In the genomic region with DNA sequence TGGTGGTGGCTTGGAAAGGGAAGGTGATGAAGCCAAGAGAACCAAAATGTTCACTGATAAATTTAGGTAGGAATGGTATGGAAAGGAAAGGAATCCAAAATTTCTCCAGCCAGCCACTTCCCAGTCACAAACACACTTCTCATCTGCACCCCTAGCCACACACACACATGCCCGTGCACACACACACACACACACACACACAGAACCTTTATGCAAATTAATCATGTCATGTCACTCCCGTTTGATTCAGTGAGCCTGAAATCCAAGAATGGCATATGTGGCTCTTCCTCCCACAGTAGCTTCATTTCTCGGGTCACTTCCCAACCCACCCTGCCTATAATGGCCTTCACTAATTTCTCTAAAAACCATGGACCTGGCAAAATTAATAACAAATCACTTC, we compare ENCODE assay signal across 27 cellular contexts. TPM values are rescaled to one million over a fixed set of nuclear protein-coding genes. Genes with fewer than 3 reads are reported as not detected.
DNase-seq lines count a peak whose midpoint lies in the region; ATAC-seq and TF ChIP-seq lines count a peak whose summit lies in the region.
"Had no signal": no experiment of that assay in that cellular context is flagged by ENCODE, and none has a peak within 500 bp of the region (broad histone marks: within the 10 kb centered on the region; RNA-seq: fewer than 3 reads in every experiment).

No MANE protein-coding gene starts in this region.

- H3K27ac Mint-ChIP-seq in GM23338 (no peak overlapping the region), immature natural killer cell (no peak overlapping the region)
- H3K27ac Mint-ChIP-seq: CD8-positive, alpha-beta T cell had no signal

- POLR2A ChIA-PET in OCI-LY7 (lab: Charles Lee): interaction anchor here (0.5 to 2.4 kb wide), 6 partner anchors 12 to 1317 kb away, joined by 3 to 10 read pairs (median 6); partner anchors contain the start of gene HPS3

- peaks cover 9% of the 10 kb centered on the region for H3K4me1 ChIP-seq in GM23338 (ENCODE audit: insufficient read depth)
- peaks cover 66% of the 10 kb centered on the region for H3K4me1 ChIP-seq in OCI-LY7 (ENCODE audit: insufficient read depth, low read length, poor library complexity, severe bottlenecking)

- H3K27me3 ChIP-seq in GM23338 (ENCODE audit: insufficient read depth): peaks cover 19% of the 10 kb centered on the region
- H3K27me3 ChIP-seq: SJCRH30 had no signal

- peaks cover 5% of the 10 kb centered on the region; the same call in 1 of the 2 replicates for H3K36me3 ChIP-seq in GM23338 (ENCODE audit: insufficient read depth)
- peaks cover 8% of the 10 kb centered on the region for H3K36me3 ChIP-seq in OCI-LY7 (ENCODE audit: insufficient read depth, low read length)
- H3K36me3 ChIP-seq: SJCRH30 had no signal

- H3K4me3 Mint-ChIP-seq in GM23338: no peak overlapping the region
- H3K4me3 Mint-ChIP-seq in immature natural killer cell: no peak overlapping the region
- H3K4me3 Mint-ChIP-seq: CD8-positive, alpha-beta T cell had no signal

- H4K20me1 ChIP-seq in GM23338 (replicated peaks; ENCODE audit: insufficient read depth) (peaks cover 9% of the 10 kb centered on the region), OCI-LY7 (ENCODE audit: insufficient read depth, low read length) (peaks cover 13% of the 10 kb centered on the region; the same call in 1 of the 2 replicates)

- 0 out of 2 replicates have a peak, but pooled peaks cover 3% of the 10 kb centered on the region for H3F3A ChIP-seq in GM23338 (replicated peaks; ENCODE audit: low read depth)

- peaks cover 3% of the 10 kb centered on the region; the same call in 1 of the 2 replicates for H3K9me2 ChIP-seq in GM23338 (ENCODE audit: insufficient read depth)
- H3K9me2 ChIP-seq in OCI-LY7 (ENCODE audit: insufficient read depth, low read length): no peaks in the 10 kb centered on the region

- H3K4me1 Mint-ChIP-seq in GM23338: peaks cover 10% of the 10 kb centered on the region
- peaks cover 12 to 22% of the 10 kb centered on the region in 2 donors for H3K4me1 Mint-ChIP-seq in immature natural killer cell

- BruUV-seq in OCI-LY7 (replicated peaks; lab: Mats Ljungman, UMichigan): no TSS peak

- peaks cover 12% of the 10 kb centered on the region for H3K79me2 ChIP-seq in GM23338 (replicated peaks; ENCODE audit: insufficient read depth)
- H3K79me2 ChIP-seq in OCI-LY7 (ENCODE audit: insufficient read depth, low read depth, low read length): peaks cover 24% of the 10 kb centered on the region

- H3K27ac ChIP-seq in GM23338 (ENCODE audit: low read depth) (no peak overlapping the region), OCI-LY7 (ENCODE audit: low read depth, low read length, poor library complexity, severe bottlenecking) (peak overlapping the region; percentile 90)
- H3K27ac ChIP-seq: C4-2B, SJCRH30 had no signal

- DNase-seq in GM12865 (ENCODE audit: low read depth) (peak; percentile 24), GM23338 (ENCODE audit: low spot score) (no peak), OCI-LY7 (ENCODE audit: low spot score) (peak; percentile 36), left kidney (ENCODE audit: low read depth, low spot score) (peak; percentile 38), NCI-H345 treated with DMSO at 0.1 percent for 48 hours (lab: John Stamatoyannopoulos, UW; ENCODE audit: unreplicated experiment) (no peak), immature natural killer cell (no peak), posterior cingulate gyrus (no peak)
- DNase-seq: Caco-2; CD8-positive, alpha-beta T cell; EL; GDM1; GOT3; HCEC 1CT; IMR-90; Kasumi-1; NCI-H1105; NCI-H1436 treated with DMSO at 0.1 percent for 48 hours; NCI-H187 treated with DMSO at 0.1 percent for 48 hours; NCI-H2107; NCI-H446 treated with DMSO at 0.1 percent for 48 hours; NCI-H69; OCI-M1; SJCRH30 had no signal

- H3K4me3 ChIP-seq in GM12865 (ENCODE audit: low read depth, low read length) (no peak overlapping the region), GM23338 (no peak overlapping the region), OCI-LY7 (ENCODE audit: low read depth, low read length, poor library complexity, severe bottlenecking) (no peak overlapping the region)
- H3K4me3 ChIP-seq: SJCRH30 had no signal

- intact Hi-C loops in OCI-LY7 (cut with micrococcal nuclease; ENCODE audit: unreplicated experiment): loop anchor here (5.0 kb wide), 1 partner anchor 1318 kb away; the partner anchor contains the start of gene TSC22D2
- intact Hi-C loops in posterior cingulate gyrus (cut with DNase I): loop anchor here (5.0 kb wide), 2 partner anchors 43 to 97 kb away; partner anchors contain the start of gene GYG1

- CTCF ChIA-PET in OCI-LY7 (lab: Charles Lee; ENCODE audit: unreplicated experiment): no interaction called here

- peaks cover 8% of the 10 kb centered on the region for H3K9me3 Mint-ChIP-seq in GM23338
- no peaks in the 10 kb centered on the region for H3K9me3 Mint-ChIP-seq in immature natural killer cell
- H3K9me3 Mint-ChIP-seq: CD8-positive, alpha-beta T cell had no signal

- H2AFZ ChIP-seq in GM23338 (0 out of 2 replicates have a peak overlapping the region, but pooled peaks have one; percentile 7), OCI-LY7 (ENCODE audit: low read length) (peak overlapping the region; percentile 74)

- no peak overlapping the region for H3K4me2 ChIP-seq in GM23338
- H3K4me2 ChIP-seq in OCI-LY7 (ENCODE audit: low read length): peak overlapping the region; percentile 68

- H3K9me3 ChIP-seq in OCI-LY7 (ENCODE audit: low read length): no peaks in the 10 kb centered on the region; the same call in 1 of the 2 replicates
- H3K9me3 ChIP-seq: Caco-2, SJCRH30 had no signal

- H3K27me3 Mint-ChIP-seq in GM23338 (ENCODE audit: insufficient read depth, low read depth, poor library complexity) (peaks cover 24% of the 10 kb centered on the region), immature natural killer cell (ENCODE audit: low read depth in 3 of 3) (peaks cover 6 to 12% (median 10%) of the 10 kb centered on the region in 3 donors)

- TF ChIP-seq CTCF in GM12865 (IDR thresholded peaks at IDR 0.05; ENCODE audit: insufficient read depth, low read depth, low read length, missing control alignments) (no peak), GM23338 (conservative IDR thresholded peaks at IDR 0.05; ENCODE audit: low read depth in 2 of 2) (no peak), OCI-LY7 (conservative IDR thresholded peaks at IDR 0.05; ENCODE audit: low read length) (no peak)

- ATAC-seq in GM23338: no peak
- ATAC-seq in GM19351 (IDR thresholded peaks at IDR 0.05; ENCODE audit: unreplicated experiment): no peak
- ATAC-seq: CD8-positive, alpha-beta T cell; Right ventricle myocardium inferior; SK-N-SH treated with all-trans-retinoic acid at 6 μM for 48 hours had no signal

- H3K36me3 Mint-ChIP-seq in GM23338 (ENCODE audit: low read depth) (peaks cover 13% of the 10 kb centered on the region), immature natural killer cell (no peaks in the 10 kb centered on the region)

TF ChIP-seq in GM23338, 12 proteins besides CTCF, POLR2A, EP300 and RAD21 (continues in another document):
- TF ChIP-seq REST (IDR thresholded peaks at IDR 0.05; ENCODE audit: unreplicated experiment) (no peak), NANOG (IDR thresholded peaks at IDR 0.05; ENCODE audit: borderline replicate concordance) (no peak), CREB1 (CRISPR knock-in tag; IDR thresholded peaks at IDR 0.05; ENCODE audit: low read depth) (no peak), ETS1 (IDR thresholded peaks at IDR 0.05) (no peak), POLR2AphosphoS5 (IDR thresholded peaks at IDR 0.05; ENCODE audit: low read depth) (no peak), ZNF331 (CRISPR knock-in tag; IDR thresholded peaks at IDR 0.05; ENCODE audit: low read depth) (no peak), JUNB (IDR thresholded peaks at IDR 0.05; ENCODE audit: unreplicated experiment) (no peak)

RNA-seq across cellular contexts. Expression of gene HLTF, which starts 3.1 kb away (rescaled TPM):
- total RNA-seq in GM23338 (2014; rRNA removed; shearing (Covaris generic)): 87.6 and 89.5 TPM in 2 replicates
- polyA plus RNA-seq in GM23338 (2016; fragmentation: Nextera tagmentation; extraction: Ambion mirVana): 118 and 146 TPM in 2 replicates
- 97.5 and 106 TPM in 2 replicates for total RNA-seq in OCI-LY7 (2014; rRNA removed; shearing (Covaris generic))
- 107 and 121 TPM in 2 replicates for total RNA-seq in OCI-LY7 (2022)
- 10 to 100 TPM; 13.0 to 33.8 (median 15.5) TPM for polyA plus RNA-seq in immature natural killer cell

RNA-seq across cellular contexts. Expression of gene HPS3, which starts 40.0 kb away (rescaled TPM):
- 61.9 and 66.8 TPM in 2 replicates for total RNA-seq in GM23338 (2014; rRNA removed; shearing (Covaris generic))
- polyA plus RNA-seq in GM23338 (2016; fragmentation: Nextera tagmentation; extraction: Ambion mirVana) (40.9 and 41.7 TPM in 2 replicates), immature natural killer cell (10 to 100 TPM; 45.7 to 69.7 (median 51.9) TPM)
- 18.5 and 26.2 TPM in 2 replicates for total RNA-seq in OCI-LY7 (2014; rRNA removed; shearing (Covaris generic))
- 38.8 and 46.3 TPM in 2 replicates for total RNA-seq in OCI-LY7 (2022)

Comparison
In these comparisons a context has a peak if more than half of its experiments do, and no peak if none do; other contexts are left out.
1. DNase-seq: peak in GM12865 (single experiment), OCI-LY7 (single experiment) and left kidney (single experiment); none in GM23338 (single experiment), NCI-H345 treated with DMSO at 0.1 percent for 48 hours (single experiment), immature natural killer cell (0 of 3) and posterior cingulate gyrus (0 of 10).